In the genomic region with DNA sequence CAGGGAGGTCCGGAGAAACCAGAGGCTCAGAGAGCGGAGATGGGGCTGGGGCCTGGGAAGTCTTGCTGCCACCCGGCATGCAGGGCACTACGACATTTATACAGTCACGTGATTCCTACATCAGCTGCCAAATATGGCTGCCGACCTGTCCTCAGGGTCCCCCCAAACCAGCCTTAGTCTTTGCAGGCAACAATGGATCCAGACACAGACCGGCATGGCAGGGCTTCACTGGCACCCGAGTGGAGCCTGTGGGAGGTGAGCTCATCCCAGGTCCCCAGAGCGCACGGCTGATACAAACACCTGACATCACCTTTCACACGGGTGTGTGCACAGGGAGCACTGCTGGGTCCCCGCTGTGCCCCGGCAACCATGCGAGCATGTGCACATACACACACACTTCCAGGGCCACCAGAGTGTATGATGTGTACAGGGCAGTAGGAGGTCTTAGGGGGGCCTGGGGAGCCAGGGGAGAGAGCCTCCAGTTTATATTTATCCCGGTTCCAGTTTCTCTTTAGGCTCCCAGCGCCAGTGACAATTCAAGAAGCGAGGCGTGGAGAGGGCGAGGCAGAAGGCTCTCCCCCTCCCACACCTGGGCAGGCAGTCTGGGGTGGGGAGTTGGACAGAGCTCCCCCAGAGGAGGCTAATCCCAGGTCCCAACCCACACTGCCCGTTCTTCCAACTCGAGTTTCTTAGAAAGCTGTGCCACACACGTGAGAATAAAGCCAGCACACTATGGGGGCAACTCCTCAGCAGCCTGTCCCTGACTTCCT, we compare ENCODE assay signal across 1 cellular context.
TF ChIP-seq lines count a peak whose summit lies in the region.

No MANE protein-coding gene starts in this region.

TF ChIP-seq in endothelial cell of umbilical vein, 7 proteins besides CTCF, POLR2A, EP300 and RAD21:
- TF ChIP-seq MAX (IDR thresholded peaks at IDR 0.05; ENCODE audit: insufficient read depth, insufficient read length) (no peak), FOS (IDR thresholded peaks at IDR 0.05; ENCODE audit: borderline replicate concordance, insufficient read depth, low read length) (no peak), JUN (IDR thresholded peaks at IDR 0.05; ENCODE audit: borderline replicate concordance, insufficient read depth, insufficient read length, low read depth) (no peak)
